ENCODE assay signal across 1 cellular context in the genomic region with DNA sequence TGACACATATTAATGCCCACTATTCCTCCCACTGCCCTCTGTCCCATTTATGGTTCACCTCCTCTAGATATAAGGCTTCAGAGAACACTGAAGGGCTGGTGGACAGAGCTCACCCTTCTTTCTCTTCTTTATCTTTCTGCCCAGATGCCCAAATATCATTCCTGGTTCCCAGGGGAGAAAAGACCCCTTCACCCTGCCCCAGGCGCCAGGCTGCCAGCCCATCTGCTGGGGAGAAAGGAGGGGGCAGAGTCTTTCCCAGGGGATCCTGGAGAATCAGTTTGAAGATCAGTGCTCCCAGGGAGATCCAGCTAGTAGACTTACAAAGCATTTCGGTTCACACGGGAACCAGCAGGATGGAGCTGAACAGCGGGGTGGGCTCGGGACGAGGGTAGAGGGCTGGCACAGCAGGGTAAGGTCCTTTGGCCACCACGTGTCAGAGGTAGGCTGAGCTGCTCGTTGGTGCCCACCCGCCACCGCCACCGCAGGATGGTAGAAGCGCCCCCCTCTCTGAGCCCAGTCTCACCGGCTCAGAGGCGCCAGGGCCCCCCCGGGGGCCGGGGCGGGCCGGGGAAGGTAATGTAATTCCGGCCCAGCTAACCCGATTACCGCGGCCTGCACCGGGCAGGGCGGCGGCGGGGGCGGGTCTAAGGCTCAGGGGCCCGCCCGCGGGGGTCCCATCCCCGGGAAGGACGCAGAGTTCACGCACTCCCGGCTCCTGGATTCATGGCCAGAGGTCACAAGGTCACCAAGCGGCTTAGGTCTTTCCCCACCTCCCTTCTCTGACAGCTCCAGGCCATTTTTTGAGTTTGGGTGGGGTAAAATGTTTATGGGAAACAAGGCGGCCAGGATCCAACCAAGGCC.
TF ChIP-seq lines count a peak whose summit lies in the region.

No MANE protein-coding gene starts in this region.

TF ChIP-seq in HepG2, 621 proteins besides CTCF, POLR2A, EP300 and RAD21 (continues in another document):
- no peak for TF ChIP-seq MTA1 (CRISPR knock-in tag; IDR thresholded peaks at IDR 0.05; ENCODE audit: borderline replicate concordance)
- TF ChIP-seq FOXC1 (CRISPR knock-in tag; IDR thresholded peaks at IDR 0.05; ENCODE audit: borderline replicate concordance) = peak; percentile 58; the same call in 1 of the 2 replicates
- TF ChIP-seq, protein P1, sequence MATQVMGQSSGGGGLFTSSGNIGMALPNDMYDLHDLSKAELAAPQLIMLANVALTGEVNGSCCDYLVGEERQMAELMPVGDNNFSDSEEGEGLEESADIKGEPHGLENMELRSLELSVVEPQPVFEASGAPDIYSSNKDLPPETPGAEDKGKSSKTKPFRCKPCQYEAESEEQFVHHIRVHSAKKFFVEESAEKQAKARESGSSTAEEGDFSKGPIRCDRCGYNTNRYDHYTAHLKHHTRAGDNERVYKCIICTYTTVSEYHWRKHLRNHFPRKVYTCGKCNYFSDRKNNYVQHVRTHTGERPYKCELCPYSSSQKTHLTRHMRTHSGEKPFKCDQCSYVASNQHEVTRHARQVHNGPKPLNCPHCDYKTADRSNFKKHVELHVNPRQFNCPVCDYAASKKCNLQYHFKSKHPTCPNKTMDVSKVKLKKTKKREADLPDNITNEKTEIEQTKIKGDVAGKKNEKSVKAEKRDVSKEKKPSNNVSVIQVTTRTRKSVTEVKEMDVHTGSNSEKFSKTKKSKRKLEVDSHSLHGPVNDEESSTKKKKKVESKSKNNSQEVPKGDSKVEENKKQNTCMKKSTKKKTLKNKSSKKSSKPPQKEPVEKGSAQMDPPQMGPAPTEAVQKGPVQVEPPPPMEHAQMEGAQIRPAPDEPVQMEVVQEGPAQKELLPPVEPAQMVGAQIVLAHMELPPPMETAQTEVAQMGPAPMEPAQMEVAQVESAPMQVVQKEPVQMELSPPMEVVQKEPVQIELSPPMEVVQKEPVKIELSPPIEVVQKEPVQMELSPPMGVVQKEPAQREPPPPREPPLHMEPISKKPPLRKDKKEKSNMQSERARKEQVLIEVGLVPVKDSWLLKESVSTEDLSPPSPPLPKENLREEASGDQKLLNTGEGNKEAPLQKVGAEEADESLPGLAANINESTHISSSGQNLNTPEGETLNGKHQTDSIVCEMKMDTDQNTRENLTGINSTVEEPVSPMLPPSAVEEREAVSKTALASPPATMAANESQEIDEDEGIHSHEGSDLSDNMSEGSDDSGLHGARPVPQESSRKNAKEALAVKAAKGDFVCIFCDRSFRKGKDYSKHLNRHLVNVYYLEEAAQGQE (IDR thresholded peaks at IDR 0.05; ENCODE audit: borderline replicate concordance in 1 of 2, low read depth in 1 of 2, low read length in 2 of 2) = no peak
- TF ChIP-seq ZNF160 (CRISPR knock-in tag; IDR thresholded peaks at IDR 0.05) = no peak
- TF ChIP-seq ZBTB4 (CRISPR knock-in tag; IDR thresholded peaks at IDR 0.05; ENCODE audit: borderline replicate concordance) = peak; percentile 25; the same call in 1 of the 2 replicates
- peak; percentile 77 for TF ChIP-seq PTBP1 (IDR thresholded peaks at IDR 0.05; ENCODE audit: low read depth, low read length, poor library complexity, severe bottlenecking)
- peak; percentile 17; the same call in 1 of the 2 replicates for TF ChIP-seq YEATS2 (CRISPR knock-in tag; IDR thresholded peaks at IDR 0.05; ENCODE audit: borderline replicate concordance)
- TF ChIP-seq, protein P2, sequence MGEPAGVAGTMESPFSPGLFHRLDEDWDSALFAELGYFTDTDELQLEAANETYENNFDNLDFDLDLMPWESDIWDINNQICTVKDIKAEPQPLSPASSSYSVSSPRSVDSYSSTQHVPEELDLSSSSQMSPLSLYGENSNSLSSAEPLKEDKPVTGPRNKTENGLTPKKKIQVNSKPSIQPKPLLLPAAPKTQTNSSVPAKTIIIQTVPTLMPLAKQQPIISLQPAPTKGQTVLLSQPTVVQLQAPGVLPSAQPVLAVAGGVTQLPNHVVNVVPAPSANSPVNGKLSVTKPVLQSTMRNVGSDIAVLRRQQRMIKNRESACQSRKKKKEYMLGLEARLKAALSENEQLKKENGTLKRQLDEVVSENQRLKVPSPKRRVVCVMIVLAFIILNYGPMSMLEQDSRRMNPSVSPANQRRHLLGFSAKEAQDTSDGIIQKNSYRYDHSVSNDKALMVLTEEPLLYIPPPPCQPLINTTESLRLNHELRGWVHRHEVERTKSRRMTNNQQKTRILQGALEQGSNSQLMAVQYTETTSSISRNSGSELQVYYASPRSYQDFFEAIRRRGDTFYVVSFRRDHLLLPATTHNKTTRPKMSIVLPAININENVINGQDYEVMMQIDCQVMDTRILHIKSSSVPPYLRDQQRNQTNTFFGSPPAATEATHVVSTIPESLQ (CRISPR knock-in tag; conservative IDR thresholded peaks at IDR 0.05) = no peak
- TF ChIP-seq PHF5A (CRISPR knock-in tag; IDR thresholded peaks at IDR 0.05; ENCODE audit: low read depth, unreplicated experiment) = peak; percentile 52
- TF ChIP-seq ZNF329 (CRISPR knock-in tag; IDR thresholded peaks at IDR 0.05; ENCODE audit: low read depth) = no peak
- TF ChIP-seq PHF21A (CRISPR knock-in tag; IDR thresholded peaks at IDR 0.05) = peak; percentile 37; the same call in 1 of the 2 replicates
- TF ChIP-seq HNRNPH1 (optimal IDR thresholded peaks at IDR 0.05; ENCODE audit: low read depth, low read length) = no peak
- TF ChIP-seq ZNF549 (CRISPR knock-in tag; IDR thresholded peaks at IDR 0.05) = no peak
- TF ChIP-seq ZNF761 (CRISPR knock-in tag; conservative IDR thresholded peaks at IDR 0.05) = no peak
- no peak for TF ChIP-seq TCF7L2 (IDR thresholded peaks at IDR 0.05; ENCODE audit: low read depth, low read length)
- no peak for TF ChIP-seq ZNF142 (CRISPR knock-in tag; IDR thresholded peaks at IDR 0.05)
- TF ChIP-seq KAT7 (CRISPR knock-in tag; IDR thresholded peaks at IDR 0.05; ENCODE audit: borderline replicate concordance) = no peak
- no peak for TF ChIP-seq ZNF343 (CRISPR knock-in tag; IDR thresholded peaks at IDR 0.05)
- no peak for TF ChIP-seq SALL1 (CRISPR knock-in tag; IDR thresholded peaks at IDR 0.05)
- TF ChIP-seq KMT2B (CRISPR knock-in tag; IDR thresholded peaks at IDR 0.05) = no peak
- TF ChIP-seq ZNF501 (CRISPR knock-in tag; IDR thresholded peaks at IDR 0.05) = peak; percentile 29; the same call in 1 of the 2 replicates
- no peak for TF ChIP-seq NFIB (CRISPR knock-in tag; IDR thresholded peaks at IDR 0.05; ENCODE audit: borderline replicate concordance)
- TF ChIP-seq TFDP1 (CRISPR knock-in tag; IDR thresholded peaks at IDR 0.05; ENCODE audit: borderline replicate concordance) = peak; percentile 19; the same call in 1 of the 2 replicates
- TF ChIP-seq AGO2 (optimal IDR thresholded peaks at IDR 0.05; ENCODE audit: low read depth, low read length) = peak; percentile 91
- no peak for TF ChIP-seq GATA4 (IDR thresholded peaks at IDR 0.05; ENCODE audit: borderline replicate concordance, low read depth)
- TF ChIP-seq EEA1 (CRISPR knock-in tag; IDR thresholded peaks at IDR 0.05; ENCODE audit: borderline replicate concordance) = no peak
- no peak for TF ChIP-seq ZNF614 (CRISPR knock-in tag; IDR thresholded peaks at IDR 0.05; ENCODE audit: borderline replicate concordance)
- TF ChIP-seq, protein P3, sequence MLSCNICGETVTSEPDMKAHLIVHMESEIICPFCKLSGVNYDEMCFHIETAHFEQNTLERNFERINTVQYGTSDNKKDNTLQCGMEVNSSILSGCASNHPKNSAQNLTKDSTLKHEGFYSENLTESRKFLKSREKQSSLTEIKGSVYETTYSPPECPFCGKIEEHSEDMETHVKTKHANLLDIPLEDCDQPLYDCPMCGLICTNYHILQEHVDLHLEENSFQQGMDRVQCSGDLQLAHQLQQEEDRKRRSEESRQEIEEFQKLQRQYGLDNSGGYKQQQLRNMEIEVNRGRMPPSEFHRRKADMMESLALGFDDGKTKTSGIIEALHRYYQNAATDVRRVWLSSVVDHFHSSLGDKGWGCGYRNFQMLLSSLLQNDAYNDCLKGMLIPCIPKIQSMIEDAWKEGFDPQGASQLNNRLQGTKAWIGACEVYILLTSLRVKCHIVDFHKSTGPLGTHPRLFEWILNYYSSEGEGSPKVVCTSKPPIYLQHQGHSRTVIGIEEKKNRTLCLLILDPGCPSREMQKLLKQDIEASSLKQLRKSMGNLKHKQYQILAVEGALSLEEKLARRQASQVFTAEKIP (CRISPR knock-in tag; IDR thresholded peaks at IDR 0.05; ENCODE audit: borderline replicate concordance) = no peak
- peak; percentile 72 for TF ChIP-seq TARDBP (CRISPR knock-in tag; IDR thresholded peaks at IDR 0.05)
- TF ChIP-seq ZNF605 (CRISPR knock-in tag; IDR thresholded peaks at IDR 0.05) = no peak
- TF ChIP-seq, protein P4, sequence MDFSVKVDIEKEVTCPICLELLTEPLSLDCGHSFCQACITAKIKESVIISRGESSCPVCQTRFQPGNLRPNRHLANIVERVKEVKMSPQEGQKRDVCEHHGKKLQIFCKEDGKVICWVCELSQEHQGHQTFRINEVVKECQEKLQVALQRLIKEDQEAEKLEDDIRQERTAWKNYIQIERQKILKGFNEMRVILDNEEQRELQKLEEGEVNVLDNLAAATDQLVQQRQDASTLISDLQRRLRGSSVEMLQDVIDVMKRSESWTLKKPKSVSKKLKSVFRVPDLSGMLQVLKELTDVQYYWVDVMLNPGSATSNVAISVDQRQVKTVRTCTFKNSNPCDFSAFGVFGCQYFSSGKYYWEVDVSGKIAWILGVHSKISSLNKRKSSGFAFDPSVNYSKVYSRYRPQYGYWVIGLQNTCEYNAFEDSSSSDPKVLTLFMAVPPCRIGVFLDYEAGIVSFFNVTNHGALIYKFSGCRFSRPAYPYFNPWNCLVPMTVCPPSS (IDR thresholded peaks at IDR 0.05) = no peak
- TF ChIP-seq RFX3 (CRISPR knock-in tag; IDR thresholded peaks at IDR 0.05) = no peak
- no peak for TF ChIP-seq ZKSCAN1 (IDR thresholded peaks at IDR 0.05; ENCODE audit: low read length)
- no peak for TF ChIP-seq SP1 (IDR thresholded peaks at IDR 0.05)
- TF ChIP-seq SP1 (CRISPR knock-in tag; IDR thresholded peaks at IDR 0.05) = peak; percentile 10; the same call in 1 of the 2 replicates
